Comparison of ENCODE assay signal across 21 cellular contexts in genomic region chr11:44507896-44508440, GRCh38.
"Had no signal": no experiment of that assay in that cellular context is flagged by ENCODE, and none has a peak within 500 bp of the region (broad histone marks: within the 10 kb centered on the region; RNA-seq: fewer than 3 reads in every experiment).

No MANE protein-coding gene starts in this region.

- H3K4me1 Mint-ChIP-seq: activated naive CD4-positive, alpha-beta T cell treated with anti-CD3 and anti-CD28 coated beads, Interleukin-2, amount 10 ng/mL, durations not matched to agents 7 days and 5 days; T-helper 17 cell had no signal

- H3K9me3 ChIP-seq: gastrocnemius medialis had no signal

- H3K4me1 ChIP-seq: gastrocnemius medialis, left ventricle myocardium inferior, spleen, upper lobe of left lung had no signal

- H3K9me3 Mint-ChIP-seq: activated naive CD4-positive, alpha-beta T cell treated with anti-CD3 and anti-CD28 coated beads, Interleukin-2, amount 10 ng/mL, durations not matched to agents 7 days and 5 days; dendritic cell treated with granulocyte-macrophage colony-stimulating factor and Interleukin-4, amounts not matched to agents 40 ng/mL and 50 ng/mL, for 4 days had no signal

- H3K4me3 Mint-ChIP-seq: activated naive CD4-positive, alpha-beta T cell treated with anti-CD3 and anti-CD28 coated beads, Interleukin-2, amount 10 ng/mL, durations not matched to agents 7 days and 5 days; activated T-cell treated with anti-CD3 and anti-CD28 coated beads, Interleukin-2, amount 50 U/mL, for 72 hours; dendritic cell treated with granulocyte-macrophage colony-stimulating factor and Interleukin-4, amounts not matched to agents 40 ng/mL and 50 ng/mL, for 4 days; mesothelial cell of epicardium; natural killer cell treated with Interleukin-12 subunit alpha and Interleukin-12 subunit beta and Interleukin-15 and Interleukin-18, amount 100 ng/mL, for 72 hours; T-helper 17 cell had no signal

- H3K27ac ChIP-seq: gastrocnemius medialis, left ventricle myocardium inferior, spleen, upper lobe of left lung had no signal

- H3K27me3 ChIP-seq: gastrocnemius medialis, upper lobe of left lung had no signal

- H3K36me3 ChIP-seq: gastrocnemius medialis, left ventricle myocardium inferior, spleen, upper lobe of left lung had no signal

- DNase-seq: activated CD4-positive, alpha-beta T cell treated with anti-CD3 and anti-CD28 coated beads for 4 hours; activated CD4-positive, alpha-beta T cell treated with anti-CD3 and anti-CD28 coated beads, Interleukin-2, amount 50 U/mL, for 48 hours; activated CD4-positive, CD25-positive, alpha-beta regulatory T cell; activated effector memory CD4-positive, alpha-beta T cell treated with anti-CD3 and anti-CD28 coated beads, Interleukin-2, amount 50 U/mL, for 16 hours; activated naive CD4-positive, alpha-beta T cell treated with anti-CD3 and anti-CD28 coated beads, Interleukin-2, amount 10 ng/mL, durations not matched to agents 7 days and 5 days; activated T-cell treated with anti-CD3 and anti-CD28 coated beads, Interleukin-2, amount 50 U/mL, for 72 hours; effector CD8-positive, alpha-beta T cell; gastrocnemius medialis; hippocampal formation; kidney glomerular epithelial cell; left ventricle myocardium inferior; spleen; stimulated activated CD4-positive, alpha-beta T cell treated with anti-CD3 and anti-CD28 coated beads, Interleukin-4, amount 100 ng/mL, for 1 hour; stimulated activated naive CD8-positive, alpha-beta T cell treated with anti-CD3 and anti-CD28 coated beads, Interleukin-15, Interleukin-2, amounts not matched to agents 100 U/mL and 50 U/mL, for 24 hours; T-helper 17 cell; upper lobe of left lung had no signal

- H3K27ac Mint-ChIP-seq: activated naive CD4-positive, alpha-beta T cell treated with anti-CD3 and anti-CD28 coated beads, Interleukin-2, amount 10 ng/mL, durations not matched to agents 7 days and 5 days; activated T-cell treated with anti-CD3 and anti-CD28 coated beads, Interleukin-2, amount 50 U/mL, for 72 hours; dendritic cell treated with granulocyte-macrophage colony-stimulating factor and Interleukin-4, amounts not matched to agents 40 ng/mL and 50 ng/mL, for 4 days; mesothelial cell of epicardium; natural killer cell treated with Interleukin-12 subunit alpha and Interleukin-12 subunit beta and Interleukin-15 and Interleukin-18, amount 100 ng/mL, for 72 hours; progenitor cell of endocrine pancreas; T-helper 17 cell had no signal

- H3K4me3 ChIP-seq: gastrocnemius medialis, left ventricle myocardium inferior, spleen, upper lobe of left lung had no signal

- ATAC-seq: activated T-cell treated with anti-CD3 and anti-CD28 coated beads, Interleukin-2, amount 50 U/mL, for 72 hours; esophagus mucosa; gastrocnemius medialis; natural killer cell treated with Interleukin-12 subunit alpha and Interleukin-12 subunit beta and Interleukin-15 and Interleukin-18, amount 100 ng/mL, for 72 hours; stimulated activated naive CD8-positive, alpha-beta T cell treated with anti-CD3 and anti-CD28 coated beads, Interleukin-15, Interleukin-2, amounts not matched to agents 100 U/mL and 50 U/mL, for 24 hours; T-helper 17 cell had no signal

- H3K36me3 Mint-ChIP-seq: activated naive CD4-positive, alpha-beta T cell treated with anti-CD3 and anti-CD28 coated beads, Interleukin-2, amount 10 ng/mL, durations not matched to agents 7 days and 5 days; mesothelial cell of epicardium had no signal
